Comparison of ENCODE assay signal across 1 cellular context in the genomic region with DNA sequence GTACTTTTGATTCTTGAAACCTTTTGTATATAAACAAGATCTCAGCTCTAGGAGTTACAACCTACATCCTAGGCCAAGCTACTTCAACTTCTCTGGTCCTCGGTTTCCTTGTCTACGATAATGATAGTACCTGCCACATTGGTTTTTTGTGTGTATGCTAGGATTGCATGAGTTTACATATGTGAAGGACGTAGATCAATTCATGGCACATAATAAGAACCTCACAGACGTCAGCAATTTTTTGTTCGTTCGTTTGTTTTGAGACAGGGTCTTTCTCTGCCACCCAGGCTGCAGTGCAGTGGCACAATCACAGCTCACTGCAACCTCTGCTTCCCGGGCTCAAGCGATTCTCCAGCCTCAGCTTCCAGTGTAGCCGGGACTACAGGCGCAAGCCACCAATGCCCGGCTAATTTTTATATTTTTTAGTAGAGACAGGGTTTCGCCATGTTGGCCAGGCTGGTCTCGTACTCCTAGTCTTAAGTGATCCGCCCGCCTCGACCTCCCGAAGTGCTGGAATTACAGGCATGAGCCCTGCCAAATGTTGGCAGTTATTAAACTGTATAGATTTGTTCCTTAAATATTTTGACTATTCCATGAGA.
TF ChIP-seq lines count a peak whose summit lies in the region.

No MANE protein-coding gene starts in this region.

TF ChIP-seq in HepG2, 621 proteins besides CTCF, POLR2A, EP300 and RAD21 (continued from another document):
- TF ChIP-seq MAFK (conservative IDR thresholded peaks at IDR 0.05 in 1 of 2, IDR thresholded peaks at IDR 0.05 in 1 of 2; ENCODE audit: low read length in 2 of 2) (peak; percentile 8 to 56; a peak in 2 of 4 replicates), PCBP1 (IDR thresholded peaks at IDR 0.05; ENCODE audit: borderline replicate concordance, low read depth, low read length) (no peak), NFE2L2 (IDR thresholded peaks at IDR 0.05; ENCODE audit: low read length) (no peak), CHD4 (IDR thresholded peaks at IDR 0.05; ENCODE audit: borderline replicate concordance, low read length) (no peak), THAP11 (CRISPR knock-in tag; IDR thresholded peaks at IDR 0.05) (no peak), ZNF720 (CRISPR knock-in tag; IDR thresholded peaks at IDR 0.05) (no peak), ZNF766 (CRISPR knock-in tag; IDR thresholded peaks at IDR 0.05; ENCODE audit: borderline replicate concordance) (no peak), ZEB1 (IDR thresholded peaks at IDR 0.05; ENCODE audit: insufficient replicate concordance, low read depth) (peak; percentile 5), MAFF (IDR thresholded peaks at IDR 0.05; ENCODE audit: low read depth, low read length) (peak; percentile 28; the same call in 1 of the 2 replicates), NR2F6 (IDR thresholded peaks at IDR 0.05) (no peak), NR2F6 (CRISPR knock-in tag; IDR thresholded peaks at IDR 0.05) (no peak), STAT5B (CRISPR knock-in tag; IDR thresholded peaks at IDR 0.05) (no peak), ZNF337 (CRISPR knock-in tag; IDR thresholded peaks at IDR 0.05; ENCODE audit: borderline replicate concordance, low read depth) (0 out of 2 replicates have a peak, but pooled peaks have one; percentile 68)
- TF ChIP-seq, protein P1, sequence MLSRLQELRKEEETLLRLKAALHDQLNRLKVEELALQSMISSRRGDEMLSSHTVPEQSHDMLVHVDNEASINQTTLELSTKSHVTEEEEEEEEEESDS (CRISPR knock-in tag; IDR thresholded peaks at IDR 0.05; ENCODE audit: borderline replicate concordance): no peak
- TF ChIP-seq, protein P2, sequence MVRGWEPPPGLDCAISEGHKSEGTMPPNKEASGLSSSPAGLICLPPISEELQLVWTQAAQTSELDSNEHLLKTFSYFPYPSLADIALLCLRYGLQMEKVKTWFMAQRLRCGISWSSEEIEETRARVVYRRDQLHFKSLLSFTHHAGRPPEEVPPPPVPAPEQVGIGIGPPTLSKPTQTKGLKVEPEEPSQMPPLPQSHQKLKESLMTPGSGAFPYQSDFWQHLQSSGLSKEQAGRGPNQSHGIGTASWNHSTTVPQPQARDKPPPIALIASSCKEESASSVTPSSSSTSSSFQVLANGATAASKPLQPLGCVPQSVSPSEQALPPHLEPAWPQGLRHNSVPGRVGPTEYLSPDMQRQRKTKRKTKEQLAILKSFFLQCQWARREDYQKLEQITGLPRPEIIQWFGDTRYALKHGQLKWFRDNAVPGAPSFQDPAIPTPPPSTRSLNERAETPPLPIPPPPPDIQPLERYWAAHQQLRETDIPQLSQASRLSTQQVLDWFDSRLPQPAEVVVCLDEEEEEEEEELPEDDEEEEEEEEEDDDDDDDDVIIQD (CRISPR knock-in tag; IDR thresholded peaks at IDR 0.05; ENCODE audit: low read depth): no peak
- TF ChIP-seq, protein P3, sequence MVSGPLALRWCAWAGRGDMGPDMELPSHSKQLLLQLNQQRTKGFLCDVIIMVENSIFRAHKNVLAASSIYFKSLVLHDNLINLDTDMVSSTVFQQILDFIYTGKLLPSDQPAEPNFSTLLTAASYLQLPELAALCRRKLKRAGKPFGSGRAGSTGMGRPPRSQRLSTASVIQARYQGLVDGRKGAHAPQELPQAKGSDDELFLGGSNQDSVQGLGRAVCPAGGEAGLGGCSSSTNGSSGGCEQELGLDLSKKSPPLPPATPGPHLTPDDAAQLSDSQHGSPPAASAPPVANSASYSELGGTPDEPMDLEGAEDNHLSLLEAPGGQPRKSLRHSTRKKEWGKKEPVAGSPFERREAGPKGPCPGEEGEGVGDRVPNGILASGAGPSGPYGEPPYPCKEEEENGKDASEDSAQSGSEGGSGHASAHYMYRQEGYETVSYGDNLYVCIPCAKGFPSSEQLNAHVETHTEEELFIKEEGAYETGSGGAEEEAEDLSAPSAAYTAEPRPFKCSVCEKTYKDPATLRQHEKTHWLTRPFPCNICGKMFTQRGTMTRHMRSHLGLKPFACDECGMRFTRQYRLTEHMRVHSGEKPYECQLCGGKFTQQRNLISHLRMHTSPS (CRISPR knock-in tag; IDR thresholded peaks at IDR 0.05; ENCODE audit: low read depth): no peak
